ENCODE assay signal across 8 cellular contexts in the genomic region with DNA sequence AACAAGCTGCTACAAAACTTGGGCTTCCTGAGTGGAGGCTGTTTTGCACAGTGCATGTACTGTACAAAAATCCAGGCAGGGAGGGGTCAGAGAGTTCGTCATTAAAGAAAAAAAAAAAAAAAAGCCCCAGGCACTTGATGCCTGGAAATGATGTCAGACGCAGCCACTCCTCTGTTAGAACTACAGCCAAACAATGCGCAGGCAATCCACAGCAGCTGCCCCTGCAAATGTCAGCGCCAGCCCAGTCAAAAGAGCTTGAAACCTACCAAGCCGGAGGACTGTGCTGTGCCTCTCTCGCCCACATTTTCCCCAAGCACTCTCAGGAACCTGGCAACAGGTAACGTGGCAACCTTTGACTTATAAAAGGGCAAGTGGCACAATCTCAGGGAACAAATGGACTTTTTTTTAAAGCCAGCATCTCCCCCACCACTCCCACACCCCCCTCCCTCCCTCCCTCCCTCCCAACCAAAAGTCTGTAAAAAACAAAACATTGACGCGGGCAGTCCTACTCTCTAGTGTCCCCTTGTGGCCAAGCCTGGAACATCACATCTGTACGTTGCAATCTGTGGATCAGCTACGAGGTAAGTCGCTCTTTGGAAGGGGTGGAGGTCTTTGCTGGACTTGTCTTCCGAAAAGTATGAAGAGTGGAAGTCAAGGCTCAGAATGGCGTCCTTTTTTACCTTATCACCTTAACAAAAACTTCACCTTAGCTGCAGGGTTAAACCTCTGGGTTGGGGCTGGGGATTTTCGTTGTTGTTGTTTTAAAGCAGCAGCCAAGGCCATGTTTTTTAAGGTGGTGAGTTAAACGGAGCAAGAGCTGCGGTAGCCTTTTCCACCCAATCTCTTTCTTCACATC.
DNase-seq lines count a peak whose midpoint lies in the region; ATAC-seq and TF ChIP-seq lines count a peak whose summit lies in the region.

No MANE protein-coding gene starts in this region.

- peak overlapping the region; percentile 89 for H3K4me2 ChIP-seq in Loucy (ENCODE audit: low read depth, low read length, poor library complexity, severe bottlenecking)

- peak; percentile 77 for DNase-seq in GF-D8 (lab: John Stamatoyannopoulos, UW)
- peak; percentile 57 for DNase-seq in H7
- DNase-seq in RWPE2 (ENCODE audit: low spot score) = peak; percentile 91
- peak; percentile 18 for DNase-seq in activated gamma-delta T cell (lab: John Stamatoyannopoulos, UW)
- peak; percentile 94 to 97 for DNase-seq in foreskin fibroblast
- DNase-seq in stromal cell of bone marrow (ENCODE audit: low read depth) = peak; percentile 96

- H2AFZ ChIP-seq in Loucy (ENCODE audit: low read length) = peak overlapping the region; percentile 95
- peak overlapping the region; percentile 61 for H2AFZ ChIP-seq in neuron (ENCODE audit: low read depth, low read length)

- no peaks in the 10 kb centered on the region for H3K9me2 ChIP-seq in Loucy (replicated peaks; ENCODE audit: low read depth, low read length)

- H3K4me3 ChIP-seq in H7 (ENCODE audit: insufficient read depth, low read depth, low read length) (peak overlapping the region; percentile 36), Loucy (ENCODE audit: low read length, poor library complexity, severe bottlenecking) (peak overlapping the region; percentile 71), RWPE2 (ENCODE audit: severe bottlenecking) (peak overlapping the region; percentile 32), foreskin fibroblast (ENCODE audit: low read depth in 1 of 2, low read length in 2 of 2) (peak overlapping the region; percentile 69), neuron (ENCODE audit: low read length) (peak overlapping the region; percentile 65)

- no peaks in the 10 kb centered on the region for H3K79me2 ChIP-seq in Loucy (ENCODE audit: insufficient read depth, low read length)

- H3K36me3 ChIP-seq in H7 (replicated peaks; ENCODE audit: control insufficient read depth, insufficient read depth, low read length) (no peaks in the 10 kb centered on the region), Loucy (ENCODE audit: insufficient read depth, low read length) (no peaks in the 10 kb centered on the region), RWPE2 (ENCODE audit: low read depth) (no peaks in the 10 kb centered on the region), neuron (ENCODE audit: insufficient read depth, low read length) (no peaks in the 10 kb centered on the region)

- H3K9me3 ChIP-seq in Loucy (ENCODE audit: insufficient read depth, low read depth, low read length) (no peaks in the 10 kb centered on the region), RWPE2 (ENCODE audit: severe bottlenecking) (no peaks in the 10 kb centered on the region), neuron (ENCODE audit: low read length) (no peaks in the 10 kb centered on the region)

- H4K20me1 ChIP-seq in Loucy (ENCODE audit: insufficient read depth, low read length, poor library complexity, severe bottlenecking) = no peaks in the 10 kb centered on the region

- H3K4me1 ChIP-seq in Loucy (ENCODE audit: insufficient read depth, low read length, poor library complexity, severe bottlenecking) (peaks cover 40% of the 10 kb centered on the region), RWPE2 (ENCODE audit: insufficient read depth, poor library complexity, severe bottlenecking) (peaks cover 35% of the 10 kb centered on the region), neuron (ENCODE audit: insufficient read depth, low read length) (peaks cover 34% of the 10 kb centered on the region)

- H3K9ac ChIP-seq in Loucy (ENCODE audit: low read depth, low read length, poor library complexity, severe bottlenecking) = peak overlapping the region; percentile 75

- H3K27me3 ChIP-seq in H7 (ENCODE audit: control insufficient read depth, insufficient read depth, low read length) (peaks cover 11% of the 10 kb centered on the region), Loucy (ENCODE audit: insufficient read depth, low read length, poor library complexity, severe bottlenecking) (no peaks in the 10 kb centered on the region), RWPE2 (ENCODE audit: insufficient read depth, poor library complexity, severe bottlenecking) (no peaks in the 10 kb centered on the region), neuron (ENCODE audit: insufficient read depth, low read length) (no peaks in the 10 kb centered on the region)

- peak overlapping the region; percentile 99 for H3K27ac ChIP-seq in RWPE2 (ENCODE audit: poor library complexity, severe bottlenecking)

- ATAC-seq in RWPE2 (ENCODE audit: low read depth) = peak; percentile 65

- TF ChIP-seq CTCF in Loucy (conservative IDR thresholded peaks at IDR 0.05; ENCODE audit: low read length) (peak; percentile 76), RWPE2 (IDR thresholded peaks at IDR 0.05; ENCODE audit: poor library complexity, severe bottlenecking) (peak; percentile 98), foreskin fibroblast (IDR thresholded peaks at IDR 0.05; ENCODE audit: low read depth, low read length) (peak; percentile 77)

- H3F3A ChIP-seq in Loucy (ENCODE audit: low read depth) = peaks cover 4% of the 10 kb centered on the region; the same call in 1 of the 2 replicates

Comparison
In these comparisons a context has a peak if more than half of its experiments do, and no peak if none do; other contexts are left out.
1. Peak in every context shown above with its lines: DNase-seq, ATAC-seq, H3K4me3 ChIP-seq and H3K27ac ChIP-seq.
2. DNase-seq: peak in every context shown above with its lines; median percentile 96 in stromal cell of bone marrow; 96 in foreskin fibroblast; 91 in RWPE2; 77 in GF-D8; 57 in H7; 18 in activated gamma-delta T cell.